Comparison of ENCODE assay signal across 1 cellular context in the genomic region with DNA sequence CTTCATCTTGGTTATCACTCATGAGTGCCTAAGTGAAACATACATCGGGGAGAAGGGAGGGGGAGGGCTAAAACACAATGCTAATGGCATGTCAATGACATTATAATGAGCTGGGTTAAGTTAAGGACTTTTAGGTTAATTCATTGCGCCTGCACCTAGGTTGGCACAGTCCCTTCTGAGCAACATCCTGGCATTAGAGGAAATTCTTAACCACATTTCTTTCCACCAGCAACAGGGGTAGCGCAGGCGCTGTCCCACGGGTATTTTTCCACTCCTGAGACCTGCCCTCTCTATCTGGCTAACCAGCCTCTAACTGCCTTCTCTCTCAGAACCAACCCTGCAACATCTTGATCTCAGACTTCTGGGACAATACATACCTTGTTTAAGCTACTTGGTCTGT.
TF ChIP-seq lines count a peak whose summit lies in the region.

No MANE protein-coding gene starts in this region.

TF ChIP-seq in HepG2, 621 proteins besides CTCF, POLR2A, EP300 and RAD21 (continued from another document):
- TF ChIP-seq ELF4 (CRISPR knock-in tag; IDR thresholded peaks at IDR 0.05; ENCODE audit: borderline replicate concordance) (no peak), CREBL2 (CRISPR knock-in tag; IDR thresholded peaks at IDR 0.05; ENCODE audit: borderline replicate concordance) (no peak), MEIS2 (CRISPR knock-in tag; IDR thresholded peaks at IDR 0.05) (no peak), TCF7 (IDR thresholded peaks at IDR 0.05; ENCODE audit: low read depth) (no peak), CHD2 (IDR thresholded peaks at IDR 0.05; ENCODE audit: low read depth, low read length) (no peak), ZNF18 (CRISPR knock-in tag; IDR thresholded peaks at IDR 0.05; ENCODE audit: insufficient replicate concordance) (no peak), IKZF4 (CRISPR knock-in tag; IDR thresholded peaks at IDR 0.05; ENCODE audit: borderline replicate concordance, low read depth, not compliant biosample characterization) (no peak), HNF1A (IDR thresholded peaks at IDR 0.05; ENCODE audit: low read depth) (no peak), HNF1A (CRISPR knock-in tag; IDR thresholded peaks at IDR 0.05; ENCODE audit: borderline replicate concordance) (no peak), ZSCAN22 (CRISPR knock-in tag; IDR thresholded peaks at IDR 0.05) (no peak), NRL (CRISPR knock-in tag; IDR thresholded peaks at IDR 0.05; ENCODE audit: borderline replicate concordance) (no peak), EZH2 (conservative IDR thresholded peaks at IDR 0.05; ENCODE audit: low read depth, low read length) (no peak)
- TF ChIP-seq, protein P1, sequence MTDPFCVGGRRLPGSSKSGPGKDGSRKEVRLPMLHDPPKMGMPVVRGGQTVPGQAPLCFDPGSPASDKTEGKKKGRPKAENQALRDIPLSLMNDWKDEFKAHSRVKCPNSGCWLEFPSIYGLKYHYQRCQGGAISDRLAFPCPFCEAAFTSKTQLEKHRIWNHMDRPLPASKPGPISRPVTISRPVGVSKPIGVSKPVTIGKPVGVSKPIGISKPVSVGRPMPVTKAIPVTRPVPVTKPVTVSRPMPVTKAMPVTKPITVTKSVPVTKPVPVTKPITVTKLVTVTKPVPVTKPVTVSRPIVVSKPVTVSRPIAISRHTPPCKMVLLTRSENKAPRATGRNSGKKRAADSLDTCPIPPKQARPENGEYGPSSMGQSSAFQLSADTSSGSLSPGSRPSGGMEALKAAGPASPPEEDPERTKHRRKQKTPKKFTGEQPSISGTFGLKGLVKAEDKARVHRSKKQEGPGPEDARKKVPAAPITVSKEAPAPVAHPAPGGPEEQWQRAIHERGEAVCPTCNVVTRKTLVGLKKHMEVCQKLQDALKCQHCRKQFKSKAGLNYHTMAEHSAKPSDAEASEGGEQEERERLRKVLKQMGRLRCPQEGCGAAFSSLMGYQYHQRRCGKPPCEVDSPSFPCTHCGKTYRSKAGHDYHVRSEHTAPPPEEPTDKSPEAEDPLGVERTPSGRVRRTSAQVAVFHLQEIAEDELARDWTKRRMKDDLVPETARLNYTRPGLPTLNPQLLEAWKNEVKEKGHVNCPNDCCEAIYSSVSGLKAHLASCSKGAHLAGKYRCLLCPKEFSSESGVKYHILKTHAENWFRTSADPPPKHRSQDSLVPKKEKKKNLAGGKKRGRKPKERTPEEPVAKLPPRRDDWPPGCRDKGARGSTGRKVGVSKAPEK (CRISPR knock-in tag; IDR thresholded peaks at IDR 0.05; ENCODE audit: borderline replicate concordance), result no peak
